Comparison of ENCODE assay signal across 19 cellular contexts in the genomic region with DNA sequence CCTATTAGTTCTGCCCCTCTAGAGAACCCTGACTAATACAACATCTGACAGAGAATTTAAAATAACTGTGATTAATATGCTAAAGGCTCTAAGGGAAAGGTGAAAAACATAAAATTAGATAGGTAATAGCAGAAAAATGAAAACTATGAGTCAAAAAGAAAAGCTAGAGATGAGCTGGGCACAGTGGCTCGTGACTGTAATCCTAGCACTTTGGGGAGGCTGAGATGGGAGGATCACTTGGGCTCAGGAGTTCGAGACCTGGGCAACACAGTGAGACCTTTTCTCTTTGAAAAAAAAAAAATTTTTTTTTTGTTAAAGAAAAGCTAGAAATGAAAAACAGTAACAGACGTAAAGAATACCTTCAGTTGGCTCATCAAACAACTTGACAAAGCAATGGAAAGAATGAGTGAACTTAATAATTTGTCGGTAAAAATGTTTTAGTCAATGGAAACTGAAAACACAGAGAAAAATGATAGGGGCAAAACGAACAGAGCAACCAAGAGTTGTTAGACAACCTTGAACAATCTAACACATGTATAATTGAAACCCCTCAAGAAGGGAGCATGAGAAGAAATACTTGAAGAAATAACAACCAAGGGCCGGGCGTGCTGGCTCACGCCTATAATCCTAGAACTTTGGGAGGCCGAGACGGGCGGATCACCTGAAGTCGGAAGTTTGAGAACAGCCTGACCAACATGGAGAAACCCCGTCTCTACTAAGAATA.
DNase-seq lines count a peak whose midpoint lies in the region; ATAC-seq lines count a peak whose summit lies in the region.
"Had no signal": no experiment of that assay in that cellular context is flagged by ENCODE, and none has a peak within 500 bp of the region (broad histone marks: within the 10 kb centered on the region; RNA-seq: fewer than 3 reads in every experiment).

No MANE protein-coding gene starts in this region.

- CTCF ChIA-PET in activated CD4-positive, alpha-beta T cell treated with anti-CD3 and anti-CD28 coated beads for 36 hours (lab: Charles Lee) = interaction anchor here (0.6 to 1.3 kb wide), 4 partner anchors 170 to 515 kb away, joined by 3 to 6 read pairs (median 3); no protein-coding TSS in a partner anchor
- CTCF ChIA-PET in activated naive CD4-positive, alpha-beta T cell treated with anti-CD3 and anti-CD28 coated beads for 36 hours (lab: Charles Lee) = interaction anchor here (0.6 to 2.0 kb wide), 4 partner anchors 26 to 623 kb away, joined by 3 to 6 read pairs (median 4); no protein-coding TSS in a partner anchor
- CTCF ChIA-PET in activated naive CD4-positive, alpha-beta T cell treated with anti-CD3 and anti-CD28 coated beads, Interleukin-2, amount 10 ng/mL, durations not matched to agents 7 days and 5 days (lab: Charles Lee) = interaction anchor here (1.1 to 1.2 kb wide), 2 partner anchors 309 to 311 kb away, joined by 3 read pairs; no protein-coding TSS in a partner anchor

- peak; percentile 77 for ATAC-seq in activated CD4-positive, alpha-beta T cell treated with anti-CD3 and anti-CD28 coated beads for 36 hours
- ATAC-seq in activated naive CD4-positive, alpha-beta T cell treated with anti-CD3 and anti-CD28 coated beads, Interleukin-2, amount 50 U/mL, for 72 hours = peak; percentile 73 to 81
- ATAC-seq: K562, Panc1 had no signal

- POLR2A ChIA-PET in activated CD4-positive, alpha-beta T cell treated with anti-CD3 and anti-CD28 coated beads for 36 hours (lab: Charles Lee) = interaction anchor here (0.6 kb wide), 1 partner anchor 143 kb away, joined by 3 read pairs; no protein-coding TSS in a partner anchor

- intact Hi-C loops in activated CD4-positive, alpha-beta T cell treated with anti-CD3 and anti-CD28 coated beads for 36 hours (cut with DNase I, micrococcal nuclease) = loop anchor here (5.0 kb wide), 2 partner anchors 252 to 322 kb away; a partner anchor contains a TSS
- intact Hi-C loops in activated naive CD4-positive, alpha-beta T cell treated with anti-CD3 and anti-CD28 coated beads for 36 hours (cut with micrococcal nuclease) = loop anchor here (1.0 to 10.0 kb wide), 2 partner anchors 81 to 1335 kb away; no protein-coding TSS in a partner anchor

- H3K27me3 Mint-ChIP-seq in activated CD4-positive, alpha-beta T cell treated with anti-CD3 and anti-CD28 coated beads for 36 hours = no peaks in the 10 kb centered on the region
- no peaks in the 10 kb centered on the region for H3K27me3 Mint-ChIP-seq in activated naive CD4-positive, alpha-beta T cell treated with anti-CD3 and anti-CD28 coated beads for 36 hours (ENCODE audit: low read depth)
- no peaks in the 10 kb centered on the region for H3K27me3 Mint-ChIP-seq in activated naive CD4-positive, alpha-beta T cell treated with anti-CD3 and anti-CD28 coated beads, Interleukin-2, amount 10 ng/mL, durations not matched to agents 7 days and 5 days

- H3K36me3 Mint-ChIP-seq in activated CD4-positive, alpha-beta T cell treated with anti-CD3 and anti-CD28 coated beads for 36 hours (ENCODE audit: low read depth) = no peaks in the 10 kb centered on the region
- H3K36me3 Mint-ChIP-seq in activated naive CD4-positive, alpha-beta T cell treated with anti-CD3 and anti-CD28 coated beads for 36 hours (ENCODE audit: low read depth) = peaks cover 1% of the 10 kb centered on the region
- H3K36me3 Mint-ChIP-seq in activated naive CD4-positive, alpha-beta T cell treated with anti-CD3 and anti-CD28 coated beads, Interleukin-2, amount 10 ng/mL, durations not matched to agents 7 days and 5 days = no peaks in the 10 kb centered on the region
- peaks cover 0 to 21% of the 10 kb centered on the region in 2 donors for H3K36me3 Mint-ChIP-seq in activated naive CD4-positive, alpha-beta T cell treated with anti-CD3 and anti-CD28 coated beads, Interleukin-2, amount 50 U/mL, for 72 hours

- H3K9me3 Mint-ChIP-seq in activated CD4-positive, alpha-beta T cell treated with anti-CD3 and anti-CD28 coated beads for 36 hours (ENCODE audit: low read depth) = no peaks in the 10 kb centered on the region
- H3K9me3 Mint-ChIP-seq in activated naive CD4-positive, alpha-beta T cell treated with anti-CD3 and anti-CD28 coated beads for 36 hours = no peaks in the 10 kb centered on the region
- H3K9me3 Mint-ChIP-seq in activated naive CD4-positive, alpha-beta T cell treated with anti-CD3 and anti-CD28 coated beads, Interleukin-2, amount 10 ng/mL, durations not matched to agents 7 days and 5 days = no peaks in the 10 kb centered on the region
- peaks cover 0 to 14% of the 10 kb centered on the region in 2 donors for H3K9me3 Mint-ChIP-seq in activated naive CD4-positive, alpha-beta T cell treated with anti-CD3 and anti-CD28 coated beads, Interleukin-2, amount 50 U/mL, for 72 hours

- no peak overlapping the region for H3K27ac Mint-ChIP-seq in activated CD4-positive, alpha-beta T cell treated with anti-CD3 and anti-CD28 coated beads for 36 hours
- peak overlapping the region; percentile 4 for H3K27ac Mint-ChIP-seq in activated naive CD4-positive, alpha-beta T cell treated with anti-CD3 and anti-CD28 coated beads for 36 hours
- H3K27ac Mint-ChIP-seq in activated naive CD4-positive, alpha-beta T cell treated with anti-CD3 and anti-CD28 coated beads, Interleukin-2, amount 10 ng/mL, durations not matched to agents 7 days and 5 days = no peak overlapping the region
- H3K27ac Mint-ChIP-seq in activated naive CD4-positive, alpha-beta T cell treated with anti-CD3 and anti-CD28 coated beads, Interleukin-2, amount 50 U/mL, for 72 hours = peak overlapping the region; percentile 56 to 94

- H3K4me1 Mint-ChIP-seq in activated CD4-positive, alpha-beta T cell treated with anti-CD3 and anti-CD28 coated beads for 36 hours = peaks cover 14% of the 10 kb centered on the region
- H3K4me1 Mint-ChIP-seq in activated naive CD4-positive, alpha-beta T cell treated with anti-CD3 and anti-CD28 coated beads for 36 hours (ENCODE audit: low read depth) = peaks cover 16% of the 10 kb centered on the region
- peaks cover 2% of the 10 kb centered on the region for H3K4me1 Mint-ChIP-seq in activated naive CD4-positive, alpha-beta T cell treated with anti-CD3 and anti-CD28 coated beads, Interleukin-2, amount 10 ng/mL, durations not matched to agents 7 days and 5 days
- H3K4me1 Mint-ChIP-seq: CD14-positive monocyte had no signal

- H3K4me3 Mint-ChIP-seq in activated CD4-positive, alpha-beta T cell treated with anti-CD3 and anti-CD28 coated beads for 36 hours = no peak overlapping the region
- no peak overlapping the region for H3K4me3 Mint-ChIP-seq in activated naive CD4-positive, alpha-beta T cell treated with anti-CD3 and anti-CD28 coated beads for 36 hours
- H3K4me3 Mint-ChIP-seq in activated naive CD4-positive, alpha-beta T cell treated with anti-CD3 and anti-CD28 coated beads, Interleukin-2, amount 10 ng/mL, durations not matched to agents 7 days and 5 days = no peak overlapping the region
- H3K4me3 Mint-ChIP-seq: CD14-positive monocyte had no signal

- DNase-seq in activated CD4-positive, alpha-beta T cell treated with anti-CD3 and anti-CD28 coated beads for 36 hours = peak; percentile 48
- DNase-seq in activated CD4-positive, alpha-beta T cell treated with anti-CD3 and anti-CD28 coated beads, Interleukin-2, amount 50 U/mL, for 1 hour = no peak
- DNase-seq in activated naive CD4-positive, alpha-beta T cell treated with anti-CD3 and anti-CD28 coated beads for 36 hours = peak; percentile 66
- DNase-seq in activated naive CD4-positive, alpha-beta T cell treated with anti-CD3 and anti-CD28 coated beads, Interleukin-2, amount 10 ng/mL, durations not matched to agents 7 days and 5 days = no peak
- DNase-seq in activated naive CD4-positive, alpha-beta T cell treated with anti-CD3 and anti-CD28 coated beads, Interleukin-2, amount 50 U/mL, for 72 hours (ENCODE audit: low spot score in 2 of 2) = no peak
- DNase-seq in stimulated activated CD4-positive, alpha-beta T cell treated with anti-CD3 and anti-CD28 coated beads, TNF-alpha, amount 100 ng/mL, for 24 hours (ENCODE audit: low read depth in 3 of 3) = peak in 2 of 3 experiments; percentile 4 to 19
- DNase-seq in HPDE6-E6E7 (ENCODE audit: extremely low spot score) = no peak
- no peak for DNase-seq in ecto neural progenitor cell (ENCODE audit: low spot score)
- DNase-seq: 8988T, DMS79, NCI-H1092 treated with DMSO at 0.1 percent for 48 hours, NCI-H146, NCI-H2081, NCI-H2171 treated with DMSO at 0.1 percent for 48 hours, NCI-H446, NCI-H526 treated with DMSO at 0.1 percent for 48 hours had no signal

Comparison
In these comparisons a context has a peak if more than half of its experiments do, and no peak if none do; other contexts are left out.
1. DNase-seq: peak in activated CD4-positive, alpha-beta T cell treated with anti-CD3 and anti-CD28 coated beads for 36 hours (single experiment), activated naive CD4-positive, alpha-beta T cell treated with anti-CD3 and anti-CD28 coated beads for 36 hours (single experiment) and stimulated activated CD4-positive, alpha-beta T cell treated with anti-CD3 and anti-CD28 coated beads, TNF-alpha, amount 100 ng/mL, for 24 hours (2 of 3); none in activated CD4-positive, alpha-beta T cell treated with anti-CD3 and anti-CD28 coated beads, Interleukin-2, amount 50 U/mL, for 1 hour (single experiment), activated naive CD4-positive, alpha-beta T cell treated with anti-CD3 and anti-CD28 coated beads, Interleukin-2, amount 10 ng/mL, durations not matched to agents 7 days and 5 days (single experiment), activated naive CD4-positive, alpha-beta T cell treated with anti-CD3 and anti-CD28 coated beads, Interleukin-2, amount 50 U/mL, for 72 hours (0 of 2), HPDE6-E6E7 (single experiment) and ecto neural progenitor cell (single experiment).
2. H3K27ac Mint-ChIP-seq: peak in activated naive CD4-positive, alpha-beta T cell treated with anti-CD3 and anti-CD28 coated beads for 36 hours (single experiment) and activated naive CD4-positive, alpha-beta T cell treated with anti-CD3 and anti-CD28 coated beads, Interleukin-2, amount 50 U/mL, for 72 hours (2 of 2); none in activated CD4-positive, alpha-beta T cell treated with anti-CD3 and anti-CD28 coated beads for 36 hours (single experiment) and activated naive CD4-positive, alpha-beta T cell treated with anti-CD3 and anti-CD28 coated beads, Interleukin-2, amount 10 ng/mL, durations not matched to agents 7 days and 5 days (single experiment).